8 cellular contexts compared by ENCODE assay signal in the genomic region with DNA sequence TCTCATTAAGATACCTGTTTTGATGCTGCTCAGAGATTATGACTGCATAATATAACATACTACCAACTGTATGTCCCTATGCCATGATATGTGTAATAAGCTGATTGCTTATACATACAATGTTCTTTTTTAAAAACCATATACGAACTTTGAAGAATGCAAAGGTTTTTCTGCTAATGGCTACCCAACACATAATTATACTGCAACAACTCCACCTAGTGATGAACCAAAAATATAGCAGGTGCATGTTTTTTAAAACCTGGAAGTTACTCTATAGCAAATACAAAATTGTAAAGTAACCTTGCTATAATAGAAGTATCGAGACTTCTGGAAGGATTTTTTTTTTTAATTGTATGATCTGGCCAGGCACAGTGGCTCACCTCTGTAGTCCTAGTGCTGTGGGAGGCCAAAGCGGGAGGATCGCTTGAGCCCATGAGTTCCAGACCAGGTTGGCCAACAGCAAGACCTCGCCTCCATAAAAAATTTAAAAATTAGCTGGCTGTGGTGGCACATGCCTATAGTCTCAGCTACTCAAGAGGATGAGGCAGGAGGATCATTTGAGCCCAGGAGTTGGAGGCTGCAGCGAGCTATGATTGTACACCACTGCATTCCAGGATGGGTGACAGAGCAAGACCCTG. TPM values are rescaled to one million over a fixed set of nuclear protein-coding genes. Genes with fewer than 3 reads are reported as not detected.
A peak's percentile ranks its signal among the peaks of the same experiment; 100 is the strongest.
DNase-seq lines count a peak whose midpoint lies in the region; ATAC-seq and TF ChIP-seq lines count a peak whose summit lies in the region.

No MANE protein-coding gene starts in this region.

- H3K27me3 ChIP-seq in brain microvascular endothelial cell (replicated peaks) (no peaks in the 10 kb centered on the region), uterus (no peaks in the 10 kb centered on the region)

- H3K9me3 ChIP-seq in uterus, result no peaks in the 10 kb centered on the region

- H3K4me1 ChIP-seq in uterus, result no peaks in the 10 kb centered on the region

- H3K27ac ChIP-seq in brain microvascular endothelial cell, result no peak overlapping the region
- no peak overlapping the region for H3K27ac ChIP-seq in uterus

- H3K4me3 ChIP-seq in brain microvascular endothelial cell (ENCODE audit: low read depth, low read length) (no peak overlapping the region), uterus (no peak overlapping the region)

- in situ Hi-C loops in brain microvascular endothelial cell (cut with HindIII; ENCODE audit: low pct_ligation_motif_present, low sequenced_read_pairs), result no loop called here

- TF ChIP-seq POLR2A in uterus (IDR thresholded peaks at IDR 0.05), result no peak

- TF ChIP-seq CTCF in brain microvascular endothelial cell (IDR thresholded peaks at IDR 0.05; ENCODE audit: low read depth, low read length, missing control alignments) (peak; percentile 39), uterus (IDR thresholded peaks at IDR 0.05) (peak; percentile 46 to 55 (median 52))

- intact Hi-C loops in uterus (cut with DNase I; ENCODE audit: low total_unique reads), result no loop called here

- DNase-seq in SIG-M5 treated with dmso at 0.1 percent for 504 hours (lab: John Stamatoyannopoulos, UW; ENCODE audit: unreplicated experiment) (peak; percentile 60), SIG-M5 (lab: John Stamatoyannopoulos, UW) (no peak), NCI-H146 treated with DMSO at 0.1 percent for 48 hours (lab: John Stamatoyannopoulos, UW; ENCODE audit: unreplicated experiment) (peak; percentile 25), brain microvascular endothelial cell (no peak), kidney tubule cell (ENCODE audit: low spot score) (peak; percentile 44), uterus (no peak), 8988T (no peak)

- no peaks in the 10 kb centered on the region for H3K36me3 ChIP-seq in brain microvascular endothelial cell (replicated peaks)
- H3K36me3 ChIP-seq in uterus, result no peaks in the 10 kb centered on the region

- no peak for ATAC-seq in GM21360 (IDR thresholded peaks at IDR 0.05; ENCODE audit: unreplicated experiment)

RNA-seq across cellular contexts. Expression of gene HOMER1, which starts 49.1 kb away (rescaled TPM):
- 10 to 100 TPM in 3 of 4 donors, 1 to 10 TPM in 1; 2.8 to 34.1 (median 20.8) TPM for total RNA-seq in uterus

Comparison
In these comparisons a context has a peak if more than half of its experiments do, and no peak if none do; other contexts are left out.
1. DNase-seq: peak in SIG-M5 treated with dmso at 0.1 percent for 504 hours (single experiment), NCI-H146 treated with DMSO at 0.1 percent for 48 hours (single experiment) and kidney tubule cell (single experiment); none in SIG-M5 (single experiment), brain microvascular endothelial cell (single experiment), uterus (0 of 2) and 8988T (single experiment).